8 cellular contexts compared by ENCODE assay signal in the genomic region with DNA sequence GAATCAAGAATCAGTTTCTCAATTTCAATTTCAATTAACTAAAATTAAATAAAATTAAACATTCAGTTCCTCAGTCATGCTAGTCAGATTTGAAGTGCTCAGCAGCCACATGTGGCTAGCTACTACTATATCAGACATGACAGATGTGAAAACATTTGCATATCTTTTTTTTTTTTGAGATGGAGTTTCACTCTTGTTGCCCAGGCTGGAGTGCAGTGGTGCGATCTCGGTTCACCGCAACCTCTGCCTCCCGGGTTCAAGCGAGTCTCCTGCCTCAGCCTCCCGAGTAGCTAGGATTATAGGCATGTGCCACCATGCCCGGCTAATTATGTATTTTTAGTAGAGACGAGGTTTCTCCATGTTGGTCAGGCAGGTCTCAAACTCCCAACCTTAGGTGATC.
A peak's percentile ranks its signal among the peaks of the same experiment; 100 is the strongest.
DNase-seq lines count a peak whose midpoint lies in the region; ATAC-seq lines count a peak whose summit lies in the region.
"Not testable (repeated sequence)": the region's sequence is repeated elsewhere in the genome, so short reads cannot be mapped to it uniquely, and the experiment has no call there.

No MANE protein-coding gene starts in this region.

- H3K9me3 Mint-ChIP-seq in memory B cell, result not testable (repeated sequence)

- H3K36me3 Mint-ChIP-seq in memory B cell, result not testable (repeated sequence)

- ATAC-seq in GM18498 (IDR thresholded peaks at IDR 0.05; ENCODE audit: unreplicated experiment) (peak; percentile 81), GM18873 (IDR thresholded peaks at IDR 0.05; ENCODE audit: low FRiP score, unreplicated experiment) (peak; percentile 47), GM19463 (IDR thresholded peaks at IDR 0.05; ENCODE audit: unreplicated experiment) (peak; percentile 75), GM21786 (IDR thresholded peaks at IDR 0.05; ENCODE audit: unreplicated experiment) (peak; percentile 78), HG02884 (IDR thresholded peaks at IDR 0.05; ENCODE audit: unreplicated experiment) (peak; percentile 72), HG03175 (IDR thresholded peaks at IDR 0.05; ENCODE audit: unreplicated experiment) (peak; percentile 83), HG03575 (IDR thresholded peaks at IDR 0.05; ENCODE audit: extremely low read depth, insufficient number of reproducible peaks, low FRiP score, unreplicated experiment) (peak; percentile 82), memory B cell (ENCODE audit: low read depth) (peak; percentile 95)

- DNase-seq in memory B cell (ENCODE audit: low spot score in 2 of 2), result not testable (repeated sequence)

- H3K4me3 Mint-ChIP-seq in memory B cell, result peak overlapping the region; percentile 66

- H3K27me3 Mint-ChIP-seq in memory B cell, result not testable (repeated sequence)

- H3K4me1 Mint-ChIP-seq in memory B cell, result peaks cover 25% of the 10 kb centered on the region

- H3K27ac Mint-ChIP-seq in memory B cell, result not testable (repeated sequence)
